ENCODE assay signal across 23 cellular contexts in genomic region chr2:236341066-236341465, GRCh38.
DNase-seq lines count a peak whose midpoint lies in the region; ATAC-seq and TF ChIP-seq lines count a peak whose summit lies in the region.
"Had no signal": no experiment of that assay in that cellular context is flagged by ENCODE, and none has a peak within 500 bp of the region (broad histone marks: within the 10 kb centered on the region; RNA-seq: fewer than 3 reads in every experiment).

No MANE protein-coding gene starts in this region.

- H3K27me3 Mint-ChIP-seq in WTC11 (ENCODE audit: low read depth) (no peaks in the 10 kb centered on the region), endothelial cell (ENCODE audit: unreplicated experiment) (peaks cover 17% of the 10 kb centered on the region)
- peaks cover 30 to 52% of the 10 kb centered on the region in 2 donors for H3K27me3 Mint-ChIP-seq in effector memory CD8-positive, alpha-beta T cell
- no peaks in the 10 kb centered on the region for H3K27me3 Mint-ChIP-seq in activated T-cell treated with anti-CD3 and anti-CD28 coated beads, Interleukin-2, amount 50 U/mL, for 72 hours (ENCODE audit: low read depth)

- H3K4me1 Mint-ChIP-seq in WTC11 (peaks cover 34% of the 10 kb centered on the region), endothelial cell (ENCODE audit: unreplicated experiment) (peaks cover 79% of the 10 kb centered on the region)
- peaks cover 4% of the 10 kb centered on the region for H3K4me1 Mint-ChIP-seq in stimulated activated effector memory CD8-positive, alpha-beta T cell treated with anti-CD3 and anti-CD28 coated beads, Interleukin-12 subunit alpha, Interleukin-12 subunit beta, amount 100 ng/mL, for 72 hours
- no peaks in the 10 kb centered on the region for H3K4me1 Mint-ChIP-seq in effector memory CD8-positive, alpha-beta T cell (ENCODE audit: low read depth in 2 of 2)
- H3K4me1 Mint-ChIP-seq in activated T-cell treated with anti-CD3 and anti-CD28 coated beads, Interleukin-2, amount 50 U/mL, for 72 hours (ENCODE audit: low read depth): no peaks in the 10 kb centered on the region
- H3K4me1 Mint-ChIP-seq: B cell had no signal

- H3K4me3 Mint-ChIP-seq in WTC11: no peak overlapping the region
- H3K4me3 Mint-ChIP-seq in endothelial cell (ENCODE audit: unreplicated experiment): no peak overlapping the region
- no peak overlapping the region for H3K4me3 Mint-ChIP-seq in stimulated activated effector memory CD8-positive, alpha-beta T cell treated with anti-CD3 and anti-CD28 coated beads, Interleukin-12 subunit alpha, Interleukin-12 subunit beta, amount 100 ng/mL, for 72 hours
- no peak overlapping the region for H3K4me3 Mint-ChIP-seq in effector memory CD8-positive, alpha-beta T cell
- H3K4me3 Mint-ChIP-seq in activated T-cell treated with anti-CD3 and anti-CD28 coated beads, Interleukin-2, amount 50 U/mL, for 72 hours: no peak overlapping the region
- H3K4me3 Mint-ChIP-seq: B cell; CD8-positive, alpha-beta T cell; HFFc6 had no signal

- H3K36me3 Mint-ChIP-seq in WTC11: peaks cover 10% of the 10 kb centered on the region; the same call in 1 of the 2 replicates
- H3K36me3 Mint-ChIP-seq in endothelial cell (ENCODE audit: low read depth, unreplicated experiment): peaks cover 14% of the 10 kb centered on the region
- no peaks in the 10 kb centered on the region for H3K36me3 Mint-ChIP-seq in stimulated activated effector memory CD8-positive, alpha-beta T cell treated with anti-CD3 and anti-CD28 coated beads, Interleukin-12 subunit alpha, Interleukin-12 subunit beta, amount 100 ng/mL, for 72 hours
- H3K36me3 Mint-ChIP-seq in effector memory CD8-positive, alpha-beta T cell (ENCODE audit: insufficient read depth): no peaks in the 10 kb centered on the region
- no peaks in the 10 kb centered on the region for H3K36me3 Mint-ChIP-seq in activated T-cell treated with anti-CD3 and anti-CD28 coated beads, Interleukin-2, amount 50 U/mL, for 72 hours (ENCODE audit: insufficient read depth in 2 of 2)
- H3K36me3 Mint-ChIP-seq: CD8-positive, alpha-beta T cell had no signal

- DNase-seq in H7: peak; percentile 49
- no peak for DNase-seq in WTC11 (ENCODE audit: low spot score)
- no peak for DNase-seq in endothelial cell (ENCODE audit: low spot score)
- DNase-seq in stimulated activated effector memory CD8-positive, alpha-beta T cell treated with anti-CD3 and anti-CD28 coated beads, Interleukin-12 subunit alpha, Interleukin-12 subunit beta, amount 100 ng/mL, for 72 hours (ENCODE audit: low spot score in 2 of 2): no peak
- DNase-seq in effector memory CD8-positive, alpha-beta T cell: no peak
- no peak for DNase-seq in activated T-cell treated with anti-CD3 and anti-CD28 coated beads, Interleukin-2, amount 50 U/mL, for 72 hours
- DNase-seq: DMS 273 treated with DMSO at 0.1 percent for 48 hours, DMS79, EL, GDM1, HFFc6, IMR-90, MM.1S, NCI-H2029, NCI-H446, NCI-H524 treated with DMSO at 0.1 percent for 48 hours, NCI-H774, SK-N-SH had no signal

- ATAC-seq in WTC11 (no peak), HG02840 (IDR thresholded peaks at IDR 0.05; ENCODE audit: low FRiP score, unreplicated experiment) (no peak)
- no peak for ATAC-seq in stimulated activated effector memory CD8-positive, alpha-beta T cell treated with anti-CD3 and anti-CD28 coated beads, Interleukin-12 subunit alpha, Interleukin-12 subunit beta, amount 100 ng/mL, for 72 hours
- ATAC-seq in effector memory CD8-positive, alpha-beta T cell (replicated peaks): no peak
- no peak for ATAC-seq in activated T-cell treated with anti-CD3 and anti-CD28 coated beads, Interleukin-2, amount 50 U/mL, for 72 hours (replicated peaks in 1 of 2)
- ATAC-seq: CD8-positive, alpha-beta T cell; GM12878 had no signal

- POLR2A ChIA-PET in WTC11 (lab: Charles Lee): no interaction called here

- H3K27ac Mint-ChIP-seq in WTC11 (0 out of 2 replicates have a peak overlapping the region, but pooled peaks have one; percentile 48), endothelial cell (ENCODE audit: unreplicated experiment) (peak overlapping the region; percentile 84)
- peak overlapping the region; percentile 79 for H3K27ac Mint-ChIP-seq in stimulated activated effector memory CD8-positive, alpha-beta T cell treated with anti-CD3 and anti-CD28 coated beads, Interleukin-12 subunit alpha, Interleukin-12 subunit beta, amount 100 ng/mL, for 72 hours
- H3K27ac Mint-ChIP-seq in effector memory CD8-positive, alpha-beta T cell: no peak overlapping the region
- H3K27ac Mint-ChIP-seq in activated T-cell treated with anti-CD3 and anti-CD28 coated beads, Interleukin-2, amount 50 U/mL, for 72 hours: no peak overlapping the region
- H3K27ac Mint-ChIP-seq: B cell; CD8-positive, alpha-beta T cell; HFFc6 had no signal

- H3K27me3 ChIP-seq in H7 (ENCODE audit: control insufficient read depth, insufficient read depth, low read length): no peaks in the 10 kb centered on the region

- CTCF ChIA-PET in WTC11 (lab: Charles Lee): no interaction called here

- no peak for TF ChIP-seq CTCF in WTC11 (IDR thresholded peaks at IDR 0.05)
- no peak for TF ChIP-seq CTCF in endothelial cell (IDR thresholded peaks at IDR 0.05; ENCODE audit: unreplicated experiment)

- H3K4me3 ChIP-seq in H7 (ENCODE audit: insufficient read depth, low read depth, low read length): no peak overlapping the region
- H3K4me3 ChIP-seq: GM12878, HAP-1 had no signal

- H3K9me3 Mint-ChIP-seq in WTC11 (peaks cover 14% of the 10 kb centered on the region), endothelial cell (ENCODE audit: unreplicated experiment) (no peaks in the 10 kb centered on the region)
- H3K9me3 Mint-ChIP-seq in stimulated activated effector memory CD8-positive, alpha-beta T cell treated with anti-CD3 and anti-CD28 coated beads, Interleukin-12 subunit alpha, Interleukin-12 subunit beta, amount 100 ng/mL, for 72 hours: no peaks in the 10 kb centered on the region
- no peaks in the 10 kb centered on the region for H3K9me3 Mint-ChIP-seq in effector memory CD8-positive, alpha-beta T cell
- H3K9me3 Mint-ChIP-seq in activated T-cell treated with anti-CD3 and anti-CD28 coated beads, Interleukin-2, amount 50 U/mL, for 72 hours: no peaks in the 10 kb centered on the region
- H3K9me3 Mint-ChIP-seq: CD8-positive, alpha-beta T cell had no signal

- no peaks in the 10 kb centered on the region for H3K36me3 ChIP-seq in H7 (replicated peaks; ENCODE audit: control insufficient read depth, insufficient read depth, low read length)
- H3K36me3 ChIP-seq: HAP-1 had no signal

TF ChIP-seq in WTC11, 78 proteins besides CTCF, POLR2A, EP300 and RAD21:
- no peak for TF ChIP-seq FOXJ3 (CRISPR knock-in tag; IDR thresholded peaks at IDR 0.05; ENCODE audit: borderline replicate concordance)

Comparison
In these comparisons a context has a peak if more than half of its experiments do, and no peak if none do; other contexts are left out.
1. H3K27ac Mint-ChIP-seq: peak in WTC11 (single experiment), endothelial cell (single experiment) and stimulated activated effector memory CD8-positive, alpha-beta T cell treated with anti-CD3 and anti-CD28 coated beads, Interleukin-12 subunit alpha, Interleukin-12 subunit beta, amount 100 ng/mL, for 72 hours (single experiment); none in effector memory CD8-positive, alpha-beta T cell (0 of 2) and activated T-cell treated with anti-CD3 and anti-CD28 coated beads, Interleukin-2, amount 50 U/mL, for 72 hours (single experiment).